13 cellular contexts compared by ENCODE assay signal in the genomic region with DNA sequence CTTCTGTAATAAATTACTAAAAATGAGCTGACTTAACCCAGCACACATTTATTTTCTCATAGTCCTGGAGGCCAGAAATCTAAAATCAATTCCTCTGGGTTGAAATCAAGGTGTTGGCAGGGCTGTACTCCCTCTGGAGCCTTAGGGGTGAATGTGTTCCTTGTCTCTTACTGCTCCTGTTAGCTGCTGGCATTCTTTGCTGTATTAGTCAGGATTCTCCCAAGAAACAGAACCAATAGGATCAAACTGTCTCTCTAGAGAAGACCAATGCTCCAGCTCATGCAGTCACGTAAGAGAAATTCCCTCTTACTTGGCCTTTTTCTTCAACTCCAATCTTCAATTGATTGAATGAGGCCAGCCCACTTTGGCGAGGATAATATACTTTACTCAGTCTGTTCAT. TPM values are rescaled to one million over a fixed set of nuclear protein-coding genes. Genes with fewer than 3 reads are reported as not detected.
A peak's percentile ranks its signal among the peaks of the same experiment; 100 is the strongest.
DNase-seq lines count a peak whose midpoint lies in the region; ATAC-seq, FAIRE-seq and TF ChIP-seq lines count a peak whose summit lies in the region.
"Had no signal": no experiment of that assay in that cellular context is flagged by ENCODE, and none has a peak within 500 bp of the region (broad histone marks: within the 10 kb centered on the region; RNA-seq: fewer than 3 reads in every experiment).

No MANE protein-coding gene starts in this region.

- no peaks in the 10 kb centered on the region for H3K27me3 ChIP-seq in right cardiac atrium (ENCODE audit: control insufficient read depth, insufficient read depth)
- H3K27me3 ChIP-seq: Peyer's patch had no signal

- H3K4me3 Mint-ChIP-seq in osteocyte (ENCODE audit: unreplicated experiment), result no peak overlapping the region
- H3K4me3 Mint-ChIP-seq in stimulated activated naive B cell treated with anti-CD40 and anti-IgM and Interleukin-4, amounts not matched to agents 10 μg/mL and 1 μg/mL and 100 μg/mL, for 72 hours, result no peak overlapping the region

- H3K27ac ChIP-seq in RWPE1 (no peak overlapping the region), right cardiac atrium (ENCODE audit: low read length) (no peak overlapping the region)
- H3K27ac ChIP-seq: KMS-11, Peyer's patch had no signal

- peaks cover 4% of the 10 kb centered on the region for H3K27me3 Mint-ChIP-seq in osteocyte (ENCODE audit: unreplicated experiment)
- H3K27me3 Mint-ChIP-seq in stimulated activated naive B cell treated with anti-CD40 and anti-IgM and Interleukin-4, amounts not matched to agents 10 μg/mL and 1 μg/mL and 100 μg/mL, for 72 hours, result no peaks in the 10 kb centered on the region

- H3K36me3 Mint-ChIP-seq in osteocyte (ENCODE audit: unreplicated experiment), result no peaks in the 10 kb centered on the region
- no peaks in the 10 kb centered on the region for H3K36me3 Mint-ChIP-seq in stimulated activated naive B cell treated with anti-CD40 and anti-IgM and Interleukin-4, amounts not matched to agents 10 μg/mL and 1 μg/mL and 100 μg/mL, for 72 hours

- intact Hi-C loops in right cardiac atrium (cut with DNase I), result no loop called here

- H3K4me1 ChIP-seq in right cardiac atrium (ENCODE audit: control insufficient read depth, insufficient read depth, low read length), result peaks cover 9% of the 10 kb centered on the region

- DNase-seq in EH (ENCODE audit: low read depth) (peak; percentile 83), RWPE1 (ENCODE audit: low spot score) (peak; percentile 76), epithelial cell of proximal tubule (ENCODE audit: low read depth) (peak; percentile 73), osteocyte (ENCODE audit: extremely low spot score, unreplicated experiment) (peak; percentile 25), frontal cortex (ENCODE audit: low spot score in 2 of 2) (no peak), SIG-M5 (lab: John Stamatoyannopoulos, UW) (no peak), right cardiac atrium (no peak)
- no peak for DNase-seq in stimulated activated naive B cell treated with anti-CD40 and anti-IgM and Interleukin-4, amounts not matched to agents 10 μg/mL and 1 μg/mL and 100 μg/mL, for 72 hours
- DNase-seq: activated CD8-positive, alpha-beta memory T cell treated with anti-CD3 and anti-CD28 coated beads, Interleukin-2, amount 50 U/mL, for 4 hours; effector CD4-positive, alpha-beta T cell; NCI-H2171 treated with DMSO at 0.1 percent for 48 hours; Peyer's patch had no signal

- TF ChIP-seq CTCF in RWPE1 (conservative IDR thresholded peaks at IDR 0.05; ENCODE audit: low read depth) (no peak), epithelial cell of proximal tubule (conservative IDR thresholded peaks at IDR 0.05; ENCODE audit: low read depth, low read length) (peak; percentile 21), osteocyte (IDR thresholded peaks at IDR 0.05) (no peak)

- no peak overlapping the region for H3K27ac Mint-ChIP-seq in osteocyte (ENCODE audit: unreplicated experiment)
- no peak overlapping the region for H3K27ac Mint-ChIP-seq in stimulated activated naive B cell treated with anti-CD40 and anti-IgM and Interleukin-4, amounts not matched to agents 10 μg/mL and 1 μg/mL and 100 μg/mL, for 72 hours

- CTCF ChIA-PET in RWPE1 (lab: Yijun Ruan, JAX), result interaction anchor here (0.6 kb wide), 1 partner anchor 403 kb away, joined by 3 read pairs; no protein-coding TSS in a partner anchor

- POLR2A ChIA-PET in RWPE1 (lab: Yijun Ruan, JAX; ENCODE audit: low non-redundant PET), result no interaction called here

- FAIRE-seq in frontal cortex (lab: Jason Lieb, UNC), result no peak

- peaks cover 19% of the 10 kb centered on the region for H3K4me1 Mint-ChIP-seq in osteocyte (ENCODE audit: unreplicated experiment)
- H3K4me1 Mint-ChIP-seq in stimulated activated naive B cell treated with anti-CD40 and anti-IgM and Interleukin-4, amounts not matched to agents 10 μg/mL and 1 μg/mL and 100 μg/mL, for 72 hours, result peaks cover 52 to 67% of the 10 kb centered on the region in 2 donors

- no peaks in the 10 kb centered on the region for H3K9me3 Mint-ChIP-seq in osteocyte (ENCODE audit: unreplicated experiment)
- H3K9me3 Mint-ChIP-seq in stimulated activated naive B cell treated with anti-CD40 and anti-IgM and Interleukin-4, amounts not matched to agents 10 μg/mL and 1 μg/mL and 100 μg/mL, for 72 hours, result no peaks in the 10 kb centered on the region

- no peak for ATAC-seq in stimulated activated naive B cell treated with anti-CD40 and anti-IgM and Interleukin-4, amounts not matched to agents 10 μg/mL and 1 μg/mL and 100 μg/mL, for 72 hours (replicated peaks)
- ATAC-seq in right cardiac atrium, result no peak

- no peaks in the 10 kb centered on the region for H3K9me3 ChIP-seq in right cardiac atrium (ENCODE audit: control insufficient read depth, low read length)
- H3K9me3 ChIP-seq: Peyer's patch had no signal

- H3K4me3 ChIP-seq in epithelial cell of proximal tubule (ENCODE audit: low read depth, low read length), result no peak overlapping the region
- no peak overlapping the region for H3K4me3 ChIP-seq in right cardiac atrium (ENCODE audit: low read length)
- H3K4me3 ChIP-seq: Peyer's patch had no signal

- WGBS in right cardiac atrium, result 79% methylated on average over 2 of the region's 2 CpGs

RNA-seq across cellular contexts. Expression of gene CD180, which starts 15.3 kb away (rescaled TPM):
- not detected in 2 replicates for total RNA-seq in epithelial cell of proximal tubule
- total RNA-seq in osteocyte, result not detected in 2 replicates
- total RNA-seq in frontal cortex, result 0.41 TPM
- total RNA-seq in right cardiac atrium, result 1 to 10 TPM in 2 of 4 donors, under 1 TPM in 2; 0.48 to 1.4 (median 0.88) TPM
- 0.11 TPM for polyA plus RNA-seq in right cardiac atrium

Comparison
In these comparisons a context has a peak if more than half of its experiments do, and no peak if none do; other contexts are left out.
1. DNase-seq: peak in EH (single experiment), RWPE1 (single experiment), epithelial cell of proximal tubule (single experiment) and osteocyte (single experiment); none in frontal cortex (0 of 2), SIG-M5 (single experiment), stimulated activated naive B cell treated with anti-CD40 and anti-IgM and Interleukin-4, amounts not matched to agents 10 μg/mL and 1 μg/mL and 100 μg/mL, for 72 hours (single experiment) and right cardiac atrium (0 of 3).